Comparison of ENCODE assay signal across 8 cellular contexts in the genomic region with DNA sequence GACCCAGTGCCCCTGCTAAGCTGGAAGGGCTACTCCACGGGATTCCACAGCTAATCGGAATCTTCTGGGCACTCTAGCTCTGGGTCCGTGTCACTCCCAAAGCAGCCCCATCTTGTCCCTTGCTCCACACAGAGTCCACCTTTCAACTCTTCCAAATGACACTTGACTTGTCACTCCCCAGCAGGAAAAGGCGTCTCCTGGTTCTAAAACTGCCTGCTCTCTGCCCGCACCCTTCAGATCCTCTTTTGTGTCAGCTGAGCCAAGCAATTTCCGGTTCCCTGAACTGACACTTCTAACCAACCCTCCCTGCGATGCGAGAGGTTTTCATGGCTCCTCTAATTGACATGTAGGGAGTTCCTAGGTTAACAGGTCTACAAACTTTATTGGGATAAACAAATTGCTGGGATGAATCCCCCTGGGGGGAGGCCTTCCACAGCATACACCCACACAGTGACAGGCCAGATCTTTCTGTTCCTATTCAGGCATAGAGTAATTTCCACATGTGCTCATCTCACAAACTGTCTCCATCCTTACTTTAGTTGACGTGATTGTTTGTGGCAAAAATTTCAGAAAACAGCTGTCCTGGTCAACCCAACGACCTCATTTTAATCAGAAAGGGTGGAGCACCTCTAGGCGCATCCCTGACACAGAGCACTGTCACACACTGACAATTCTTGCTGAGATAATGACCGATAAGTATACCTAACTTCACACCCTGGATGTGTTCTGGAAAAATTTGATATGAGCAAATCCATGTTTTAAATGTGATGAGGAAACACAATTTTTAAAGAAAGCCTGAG.
A peak's percentile ranks its signal among the peaks of the same experiment; 100 is the strongest.
DNase-seq lines count a peak whose midpoint lies in the region; ATAC-seq, FAIRE-seq and TF ChIP-seq lines count a peak whose summit lies in the region.

No MANE protein-coding gene starts in this region.

- H3K4me1 ChIP-seq in RWPE2 (ENCODE audit: insufficient read depth, poor library complexity, severe bottlenecking) = peaks cover 67% of the 10 kb centered on the region
- H3K4me1 ChIP-seq in naive thymus-derived CD4-positive, alpha-beta T cell (ENCODE audit: control insufficient read depth in 2 of 2, insufficient read depth in 2 of 2, low read length in 2 of 2) = peaks cover 54 to 63% of the 10 kb centered on the region in 2 donors

- no peak for TF ChIP-seq CTCF in RWPE2 (IDR thresholded peaks at IDR 0.05; ENCODE audit: poor library complexity, severe bottlenecking)
- no peak for TF ChIP-seq CTCF in chondrocyte (IDR thresholded peaks at IDR 0.05)

- H3K4me3 ChIP-seq in RWPE2 (ENCODE audit: severe bottlenecking) = no peak overlapping the region
- no peak overlapping the region for H3K4me3 ChIP-seq in naive thymus-derived CD4-positive, alpha-beta T cell (ENCODE audit: low read length)
- no peak overlapping the region for H3K4me3 ChIP-seq in MG63

- no peaks in the 10 kb centered on the region for H3K9me3 Mint-ChIP-seq in chondrocyte (ENCODE audit: low read depth)
- H3K9me3 Mint-ChIP-seq in naive thymus-derived CD4-positive, alpha-beta T cell = no peaks in the 10 kb centered on the region

- peak; percentile 55 for ATAC-seq in GM21390 (IDR thresholded peaks at IDR 0.05; ENCODE audit: unreplicated experiment)
- ATAC-seq in RWPE2 (ENCODE audit: low read depth) = no peak
- peak; percentile 79 for ATAC-seq in naive thymus-derived CD4-positive, alpha-beta T cell
- no peak for ATAC-seq in HG02970 (IDR thresholded peaks at IDR 0.05; ENCODE audit: low FRiP score, unreplicated experiment)
- no peak for ATAC-seq in GM18873 (IDR thresholded peaks at IDR 0.05; ENCODE audit: low FRiP score, unreplicated experiment)

- peak overlapping the region; percentile 90 for H3K27ac Mint-ChIP-seq in chondrocyte (ENCODE audit: unreplicated experiment)
- peak overlapping the region; percentile 53 to 93 (median 81) for H3K27ac Mint-ChIP-seq in naive thymus-derived CD4-positive, alpha-beta T cell

- H3K36me3 ChIP-seq in RWPE2 (ENCODE audit: low read depth) (0 out of 2 replicates have a peak, but pooled peaks cover 5% of the 10 kb centered on the region), MG63 (peaks cover 40% of the 10 kb centered on the region)
- H3K36me3 ChIP-seq in naive thymus-derived CD4-positive, alpha-beta T cell (ENCODE audit: control insufficient read depth in 2 of 3, insufficient read depth in 3 of 3, low read length in 3 of 3) = no peaks in the 10 kb centered on the region

- peaks cover 1% of the 10 kb centered on the region for H3K36me3 Mint-ChIP-seq in chondrocyte (ENCODE audit: low read depth)
- peaks cover 4 to 14% (median 4%) of the 10 kb centered on the region in 5 donors for H3K36me3 Mint-ChIP-seq in naive thymus-derived CD4-positive, alpha-beta T cell

- POLR2A ChIA-PET in naive thymus-derived CD4-positive, alpha-beta T cell (lab: Charles Lee) = interaction anchor here (0.9 kb wide), 1 partner anchor 18 kb away, joined by 4 read pairs; no protein-coding TSS in a partner anchor

- no peak for FAIRE-seq in GM19239 (lab: Jason Lieb, UNC)

- H3K27ac ChIP-seq in RWPE2 (ENCODE audit: poor library complexity, severe bottlenecking) = peak overlapping the region; percentile 89
- no peak overlapping the region for H3K27ac ChIP-seq in naive thymus-derived CD4-positive, alpha-beta T cell (ENCODE audit: low read depth, low read length)

- no peaks in the 10 kb centered on the region for H3K27me3 Mint-ChIP-seq in chondrocyte (ENCODE audit: low read depth)
- no peaks in the 10 kb centered on the region for H3K27me3 Mint-ChIP-seq in naive thymus-derived CD4-positive, alpha-beta T cell

- H3K4me1 Mint-ChIP-seq in chondrocyte (ENCODE audit: low read depth) = peaks cover 85% of the 10 kb centered on the region
- peaks cover 2 to 96% (median 72%) of the 10 kb centered on the region in 7 donors for H3K4me1 Mint-ChIP-seq in naive thymus-derived CD4-positive, alpha-beta T cell

- H3K4me3 Mint-ChIP-seq in chondrocyte (ENCODE audit: unreplicated experiment) = no peak overlapping the region
- peak overlapping the region; percentile 60 to 78 (median 74) for H3K4me3 Mint-ChIP-seq in naive thymus-derived CD4-positive, alpha-beta T cell

- intact Hi-C loops in naive thymus-derived CD4-positive, alpha-beta T cell (cut with micrococcal nuclease) = loop anchor here (1.0 to 2.0 kb wide), 2 partner anchors 9 to 18 kb away; no protein-coding TSS in a partner anchor

- H3K27me3 ChIP-seq in RWPE2 (ENCODE audit: insufficient read depth, poor library complexity, severe bottlenecking) (no peaks in the 10 kb centered on the region), MG63 (no peaks in the 10 kb centered on the region)
- H3K27me3 ChIP-seq in naive thymus-derived CD4-positive, alpha-beta T cell (ENCODE audit: control insufficient read depth in 2 of 2, insufficient read depth in 2 of 2, low read length in 2 of 2) = no peaks in the 10 kb centered on the region

- DNase-seq in RWPE2 (ENCODE audit: low spot score) (no peak), chondrocyte (ENCODE audit: low spot score) (no peak), MG63 (no peak), GM19239 (ENCODE audit: insufficient read length, low spot score) (no peak)
- peak; percentile 17 to 57 (median 45) for DNase-seq in naive thymus-derived CD4-positive, alpha-beta T cell

- CTCF ChIA-PET in naive thymus-derived CD4-positive, alpha-beta T cell (lab: Charles Lee) = no interaction called here

- H3K9me3 ChIP-seq in RWPE2 (ENCODE audit: severe bottlenecking) (no peaks in the 10 kb centered on the region), MG63 (no peaks in the 10 kb centered on the region)
- no peaks in the 10 kb centered on the region for H3K9me3 ChIP-seq in naive thymus-derived CD4-positive, alpha-beta T cell (ENCODE audit: control insufficient read depth in 2 of 3, low read length in 3 of 3)

Comparison
In these comparisons a context has a peak if more than half of its experiments do, and no peak if none do; other contexts are left out.
1. ATAC-seq: peak in GM21390 (single experiment) and naive thymus-derived CD4-positive, alpha-beta T cell (single experiment); none in RWPE2 (single experiment), HG02970 (single experiment) and GM18873 (single experiment).
2. DNase-seq: peak in naive thymus-derived CD4-positive, alpha-beta T cell (9 of 9); none in RWPE2 (single experiment), chondrocyte (single experiment), MG63 (single experiment) and GM19239 (single experiment).